8 cellular contexts compared by ENCODE assay signal in genomic region chr1:8424539-8425116, GRCh38.
A peak's percentile ranks its signal among the peaks of the same experiment; 100 is the strongest.
DNase-seq lines count a peak whose midpoint lies in the region; ATAC-seq and TF ChIP-seq lines count a peak whose summit lies in the region.

No MANE protein-coding gene starts in this region.

- H3K79me2 ChIP-seq in ACC112 (ENCODE audit: control insufficient read depth, insufficient read depth, low read length, unreplicated experiment), result peaks cover 38% of the 10 kb centered on the region

- 14 to 19% methylated on average over 9 of the region's 9 CpGs for WGBS in heart right ventricle, 2 donors
- WGBS in psoas muscle, 3 donors, result 5 to 9% (median 8%) methylated on average over 9 of the region's 9 CpGs

- H3K27me3 ChIP-seq in ACC112 (ENCODE audit: insufficient read depth, low read length) (no peaks in the 10 kb centered on the region), heart right ventricle (no peaks in the 10 kb centered on the region), psoas muscle (ENCODE audit: insufficient read depth in 3 of 3, low read length in 2 of 3) (no peaks in the 10 kb centered on the region)

- H3K36me3 ChIP-seq in ACC112 (ENCODE audit: insufficient read depth, low read length) (0 out of 2 replicates have a peak, but pooled peaks cover 3% of the 10 kb centered on the region), heart right ventricle (peaks cover 0 to 24% (median 0%) of the 10 kb centered on the region in 9 donors), psoas muscle (ENCODE audit: insufficient read depth in 1 of 2, low read depth in 1 of 2) (peaks cover 0 to 5% of the 10 kb centered on the region in 2 donors)

- H3K9me3 ChIP-seq in heart right ventricle, result no peaks in the 10 kb centered on the region
- no peaks in the 10 kb centered on the region for H3K9me3 ChIP-seq in psoas muscle

- peak overlapping the region; percentile 33 for H2AFZ ChIP-seq in ACC112 (ENCODE audit: low read length, unreplicated experiment)

- H3K27ac ChIP-seq in ACC112 (ENCODE audit: low read depth, low read length) (peak overlapping the region; percentile 81), heart right ventricle (peak overlapping the region; percentile 95 to 99 (median 98)), psoas muscle (peak overlapping the region; percentile 98)

- intact Hi-C loops in heart right ventricle (cut with DNase I), result loop anchor here in 7 of 10 donors (5.0 to 10.0 kb wide), 6 partner anchors 52 to 280 kb away; no protein-coding TSS in a partner anchor
- intact Hi-C loops in psoas muscle (cut with DNase I), result loop anchor here (5.0 kb wide), 2 partner anchors 52 to 103 kb away; no protein-coding TSS in a partner anchor

- H3K4me3 ChIP-seq in ACC112 (ENCODE audit: low read depth, low read length) (peak overlapping the region; percentile 83), heart right ventricle (peak overlapping the region; percentile 67 to 88 (median 83)), psoas muscle (peak overlapping the region; percentile 90)

- H3K4me1 ChIP-seq in ACC112 (ENCODE audit: control insufficient read depth, insufficient read depth, low read length, unreplicated experiment), result peaks cover 21% of the 10 kb centered on the region
- peaks cover 7 to 85% (median 59%) of the 10 kb centered on the region in 9 donors for H3K4me1 ChIP-seq in heart right ventricle
- H3K4me1 ChIP-seq in psoas muscle, result peaks cover 65% of the 10 kb centered on the region

- TF ChIP-seq CTCF in heart right ventricle (IDR thresholded peaks at IDR 0.05), result no peak
- no peak for TF ChIP-seq CTCF in psoas muscle (IDR thresholded peaks at IDR 0.05)

- ATAC-seq in GM21390 (IDR thresholded peaks at IDR 0.05; ENCODE audit: unreplicated experiment), result peak; percentile 15
- ATAC-seq in heart right ventricle, result peak; percentile 34 to 71 (median 46)
- peak; percentile 12 to 73 (median 65) for ATAC-seq in psoas muscle
- no peak for ATAC-seq in HG03469 (IDR thresholded peaks at IDR 0.05; ENCODE audit: unreplicated experiment)

- DNase-seq in OCI-M1 (lab: John Stamatoyannopoulos, UW) (peak; percentile 64), heart right ventricle (peak; percentile 27 to 67), psoas muscle (peak; percentile 58 to 82), SW480 (ENCODE audit: low spot score) (no peak)
- DNase-seq in activated naive CD4-positive, alpha-beta T cell treated with anti-CD3 and anti-CD28 coated beads, Interleukin-2, amount 50 U/mL, for 16 hours, result peak; percentile 43
